In the genomic region with DNA sequence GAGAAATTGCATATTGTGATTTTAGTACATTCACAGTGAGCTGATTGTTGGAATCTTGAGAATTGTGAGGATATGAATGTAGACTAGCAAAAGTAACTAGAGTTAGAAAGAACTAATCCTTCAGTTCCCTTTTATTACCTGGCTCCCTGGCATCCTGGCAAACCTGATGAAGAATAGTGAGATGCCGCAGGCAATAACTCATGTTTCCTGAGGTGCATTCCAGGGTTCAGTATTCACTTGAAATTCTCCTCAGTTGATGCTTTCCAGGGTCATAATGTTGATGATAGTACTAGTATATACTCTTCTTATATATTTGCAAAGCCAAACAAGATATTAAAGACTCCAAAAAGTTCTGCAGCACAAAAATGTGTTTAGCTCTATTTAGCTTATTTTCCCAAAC, we compare ENCODE assay signal across 11 cellular contexts.
"Had no signal": no experiment of that assay in that cellular context is flagged by ENCODE, and none has a peak within 500 bp of the region (broad histone marks: within the 10 kb centered on the region; RNA-seq: fewer than 3 reads in every experiment).

No MANE protein-coding gene starts in this region.

- H3K9me3 ChIP-seq: HAP-1 had no signal

- DNase-seq: GM23248, GOT3, H7, H9, HCEC 1CT, HFFc6 had no signal

- H3K4me3 ChIP-seq: GM23248, GM23338, HAP-1 had no signal

- H3K36me3 ChIP-seq: HAP-1 had no signal

- H3K4me1 ChIP-seq: HAP-1 had no signal

- H3K27ac ChIP-seq: GM23248 had no signal

- FAIRE-seq: H1, H54 had no signal

- ATAC-seq: GM23338, HCT116 had no signal
